Comparison of ENCODE assay signal across 19 cellular contexts in the genomic region with DNA sequence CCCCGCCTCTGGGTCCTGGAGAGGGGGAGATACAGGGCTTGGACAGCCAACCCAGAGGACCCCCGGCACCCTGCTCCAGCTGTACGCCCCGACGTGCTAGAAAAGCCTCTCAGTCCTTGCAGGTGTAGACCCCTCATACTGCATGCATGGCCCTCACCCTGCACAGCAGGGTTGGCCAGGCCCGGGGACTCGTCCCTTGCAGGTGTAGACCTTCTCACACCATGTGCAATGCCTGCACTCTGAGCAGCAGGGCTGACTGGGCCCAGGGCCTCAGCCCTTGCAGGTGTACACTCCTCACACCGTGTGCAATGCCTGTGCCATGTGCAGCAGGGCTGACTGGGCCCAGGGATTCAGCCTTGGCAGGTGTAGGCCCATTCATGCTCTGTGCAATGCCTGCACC. TPM values are rescaled to one million over a fixed set of nuclear protein-coding genes. Genes with fewer than 3 reads are reported as not detected.
DNase-seq lines count a peak whose midpoint lies in the region; ATAC-seq, FAIRE-seq and TF ChIP-seq lines count a peak whose summit lies in the region.
"Had no signal": no experiment of that assay in that cellular context is flagged by ENCODE, and none has a peak within 500 bp of the region (broad histone marks: within the 10 kb centered on the region; RNA-seq: fewer than 3 reads in every experiment).

No MANE protein-coding gene starts in this region.

- H3K18ac ChIP-seq in H1 (ENCODE audit: extremely low read depth, low read length): peak overlapping the region; percentile 48; the same call in 1 of the 2 replicates

- H3K4ac ChIP-seq in H1 (replicated peaks; ENCODE audit: insufficient read length, low read depth, low read length): no peak overlapping the region

- no peak overlapping the region for H3K56ac ChIP-seq in H1 (replicated peaks; ENCODE audit: insufficient read length, low read depth, low read length)

- CTCF ChIA-PET in H1 (lab: Charles Lee; ENCODE audit: partially characterized antibody): interaction anchor here (1.5 kb wide), 1 partner anchor 131 kb away, joined by 3 read pairs; no protein-coding TSS in a partner anchor

- no peak overlapping the region for H2AK5ac ChIP-seq in H1 (ENCODE audit: low read depth, low read length)

- H3K9me3 ChIP-seq in left ventricle myocardium inferior (replicated peaks): no peaks in the 10 kb centered on the region
- no peaks in the 10 kb centered on the region for H3K9me3 ChIP-seq in BE2C
- H3K9me3 ChIP-seq in H1 (ENCODE audit: insufficient read depth in 2 of 2, low read depth in 1 of 2, low read length in 1 of 2): no peaks in the 10 kb centered on the region
- H3K9me3 ChIP-seq in osteoblast (ENCODE audit: low read depth, low read length): no peaks in the 10 kb centered on the region
- H3K9me3 ChIP-seq: A549; BLaER1 treated with 17β-estradiol and CSF1 and Interleukin-3, amounts not matched to agents 10 nM and 100 nM; HAP-1 had no signal

- no peak for ATAC-seq in Right ventricle myocardium inferior
- ATAC-seq: A549; CD8-positive, alpha-beta T cell had no signal

- H3K27ac ChIP-seq in left ventricle myocardium inferior (replicated peaks): no peak overlapping the region
- H3K27ac ChIP-seq in H1 (ENCODE audit: low read depth, low read length): no peak overlapping the region
- no peak overlapping the region for H3K27ac ChIP-seq in osteoblast (ENCODE audit: low read depth, low read length)
- H3K27ac ChIP-seq: 22Rv1; A549; BLaER1 treated with 17β-estradiol and CSF1 and Interleukin-3, amounts not matched to agents 10 nM and 100 nM had no signal

- no peak for FAIRE-seq in H1 (lab: Jason Lieb, UNC)
- FAIRE-seq: A549, D721Med, G401.6, GM12891, GM19239 had no signal

- peaks cover 2% of the 10 kb centered on the region; the same call in 1 of the 2 replicates for H3K23me2 ChIP-seq in H1 (ENCODE audit: low read depth, low read length)

- no peak overlapping the region for H3K9ac ChIP-seq in H1 (replicated peaks in 1 of 4; ENCODE audit: extremely low read depth in 1 of 4, low read depth in 3 of 4, low read length in 3 of 4)
- H3K9ac ChIP-seq: BLaER1 treated with 17β-estradiol and CSF1 and Interleukin-3, amounts not matched to agents 10 nM and 100 nM had no signal

- WGBS in H1 (ENCODE audit: extremely low coverage in 1 of 2, insufficient coverage in 1 of 2, insufficient read length in 1 of 2, insufficient replicate concordance in 2 of 2, low coverage in 1 of 2, low lambda C conversion rate in 2 of 2, missing lambda C conversion rate in 1 of 2), 2 experiments: 81% methylated on average over 4 of the region's 8 CpGs; no CpG with 5 or more reads in 1 of the 2 experiments

- H3K4me3 ChIP-seq in left ventricle myocardium inferior (no peak overlapping the region), BE2C (ENCODE audit: low read depth, low read length) (no peak overlapping the region), H1 (ENCODE audit: extremely low read depth in 1 of 4, insufficient read depth in 2 of 4, low read depth in 3 of 4, low read length in 4 of 4) (no peak overlapping the region), osteoblast (ENCODE audit: insufficient read depth, low read length) (no peak overlapping the region)
- H3K4me3 ChIP-seq: A549; BLaER1 treated with 17β-estradiol and CSF1 and Interleukin-3, amounts not matched to agents 10 nM and 100 nM; HAP-1 had no signal

- 0 out of 2 replicates have a peak overlapping the region, but pooled peaks have one; percentile 4 for H2BK12ac ChIP-seq in H1 (ENCODE audit: low read depth, low read length)

- H4K20me1 ChIP-seq in H1 (replicated peaks in 1 of 2; ENCODE audit: control insufficient read depth in 1 of 2, insufficient read depth in 2 of 2, low read length in 2 of 2): peaks cover 0 to 3% of the 10 kb centered on the region in 2 experiments
- H4K20me1 ChIP-seq in osteoblast (ENCODE audit: insufficient read depth, low read length): no peaks in the 10 kb centered on the region

- H4K8ac ChIP-seq in H1 (ENCODE audit: extremely low read depth, insufficient read depth, low read length): no peak overlapping the region

- H2AFZ ChIP-seq in H1 (ENCODE audit: low read length) (no peak overlapping the region), osteoblast (ENCODE audit: low read length) (no peak overlapping the region)

- POLR2A ChIA-PET in H1 (lab: Charles Lee; ENCODE audit: partially characterized antibody): no interaction called here

- DNase-seq in Right ventricle myocardium inferior (ENCODE audit: missing footprints) (peak; percentile 60), left ventricle myocardium inferior (no peak), BE2C (peak; percentile 3), H1 (ENCODE audit: low read depth in 1 of 2, low spot score in 2 of 2) (no peak), osteoblast (ENCODE audit: insufficient read length, low spot score, missing footprints) (peak; percentile 81), NCI-H187 (lab: John Stamatoyannopoulos, UW) (no peak), cerebellum (ENCODE audit: low spot score) (no peak)
- DNase-seq: AML-193; CD8-positive, alpha-beta T cell; COR-L47 had no signal

- no peak for TF ChIP-seq RAD21 in H1 (IDR thresholded peaks at IDR 0.05 in 1 of 2, conservative IDR thresholded peaks at IDR 0.05 in 1 of 2; ENCODE audit: low read depth in 2 of 2, low read length in 2 of 2)

- no peak for TF ChIP-seq EP300 in H1 (IDR thresholded peaks at IDR 0.05; ENCODE audit: borderline replicate concordance in 1 of 2, low read depth in 2 of 2, low read length in 2 of 2)

- no peaks in the 10 kb centered on the region for H3K79me1 ChIP-seq in H1 (ENCODE audit: low read depth, low read length)

- intact Hi-C loops in Right ventricle myocardium inferior (cut with DNase I) (no loop called here), left ventricle myocardium inferior (cut with micrococcal nuclease) (no loop called here)

- no peak overlapping the region for H4K91ac ChIP-seq in H1 (replicated peaks; ENCODE audit: insufficient read length, low read length)

- no peak overlapping the region for H4K5ac ChIP-seq in H1 (ENCODE audit: insufficient read length, low read depth, low read length)

- no peak overlapping the region for H3K14ac ChIP-seq in H1 (ENCODE audit: insufficient read length)

- no peak overlapping the region for H3K4me2 ChIP-seq in H1 (ENCODE audit: insufficient read depth in 1 of 2, low read depth in 2 of 2, low read length in 2 of 2)
- H3K4me2 ChIP-seq in osteoblast (ENCODE audit: insufficient read depth, low read length): no peak overlapping the region
- H3K4me2 ChIP-seq: A549; BLaER1 treated with 17β-estradiol and CSF1 and Interleukin-3, amounts not matched to agents 10 nM and 100 nM had no signal

- no peaks in the 10 kb centered on the region; a peak in 1 of 4 replicates for H3K79me2 ChIP-seq in H1 (ENCODE audit: control insufficient read depth in 1 of 2, insufficient read depth in 2 of 2, low read length in 2 of 2)
- no peaks in the 10 kb centered on the region for H3K79me2 ChIP-seq in osteoblast (ENCODE audit: insufficient read depth, low read length)

- H3K36me3 ChIP-seq in left ventricle myocardium inferior (peaks cover 8% of the 10 kb centered on the region), BE2C (no peaks in the 10 kb centered on the region), H1 (ENCODE audit: control insufficient read depth in 2 of 4, insufficient read depth in 4 of 4, low read length in 3 of 4) (no peaks in the 10 kb centered on the region), osteoblast (ENCODE audit: insufficient read depth, low read length) (no peaks in the 10 kb centered on the region)
- H3K36me3 ChIP-seq: BLaER1 treated with 17β-estradiol and CSF1 and Interleukin-3, amounts not matched to agents 10 nM and 100 nM; HAP-1 had no signal

- H2BK5ac ChIP-seq in H1 (ENCODE audit: low read depth, low read length): no peak overlapping the region

- no peak for TF ChIP-seq POLR2A in H1 (IDR thresholded peaks at IDR 0.05; ENCODE audit: control extremely low read depth in 1 of 2, low read depth in 2 of 2, low read length in 2 of 2)

- no peak overlapping the region for H2BK120ac ChIP-seq in H1 (replicated peaks; ENCODE audit: low read depth, low read length)

- H3K27me3 ChIP-seq in left ventricle myocardium inferior (ENCODE audit: low read depth): no peaks in the 10 kb centered on the region
- no peaks in the 10 kb centered on the region for H3K27me3 ChIP-seq in BE2C
- H3K27me3 ChIP-seq in H1 (replicated peaks in 1 of 4; ENCODE audit: control insufficient read depth in 3 of 4, extremely low read depth in 1 of 4, insufficient read depth in 3 of 4, low read length in 3 of 4): no peaks in the 10 kb centered on the region; a peak in 1 of 7 replicates
- H3K27me3 ChIP-seq in osteoblast (ENCODE audit: insufficient read depth, low read length): no peaks in the 10 kb centered on the region
- H3K27me3 ChIP-seq: BLaER1 treated with 17β-estradiol and CSF1 and Interleukin-3, amounts not matched to agents 10 nM and 100 nM had no signal

- H3K4me1 ChIP-seq in left ventricle myocardium inferior (no peaks in the 10 kb centered on the region), BE2C (peaks cover 8% of the 10 kb centered on the region), H1 (replicated peaks in 1 of 4; ENCODE audit: control insufficient read depth in 3 of 4, insufficient read depth in 4 of 4, low read length in 3 of 4) (peaks cover 0 to 15% (median 8%) of the 10 kb centered on the region in 4 experiments; a peak in 5 of 7 replicates), osteoblast (ENCODE audit: insufficient read depth, low read length) (no peaks in the 10 kb centered on the region)
- H3K4me1 ChIP-seq: A549, HAP-1 had no signal

- no peak overlapping the region for H2BK20ac ChIP-seq in H1 (ENCODE audit: low read length)

- no peak overlapping the region for H2BK15ac ChIP-seq in H1 (ENCODE audit: low read length)

- TF ChIP-seq CTCF in left ventricle myocardium inferior (IDR thresholded peaks at IDR 0.05; ENCODE audit: borderline replicate concordance) (no peak), BE2C (IDR thresholded peaks at IDR 0.05; ENCODE audit: low read depth, low read length) (no peak), H1 (IDR thresholded peaks at IDR 0.05; ENCODE audit: control extremely low read depth in 1 of 3, insufficient read depth in 1 of 3, low read depth in 1 of 3, low read length in 3 of 3) (no peak), osteoblast (IDR thresholded peaks at IDR 0.05; ENCODE audit: extremely low read depth, low read depth, low read length) (no peak)

- no peak overlapping the region for H3K23ac ChIP-seq in H1 (ENCODE audit: insufficient read length)

RNA-seq across cellular contexts. Expression of a gene that starts 26.8 kb away (rescaled TPM):
- 0.73 TPM for total RNA-seq in Right ventricle myocardium inferior
- 4.8 TPM for total RNA-seq in left ventricle myocardium inferior
- polyA plus RNA-seq in BE2C (2012; ENCODE audit: insufficient read depth, insufficient read length, low read depth): not detected
- total RNA-seq in H1 (2021; fragmentation: NEBNext Ultra II Directional; extraction: Animal tissue kit (Norgen Biotek cat#: 25700)): 0.78 and 1.1 TPM in 2 replicates
- polyA plus RNA-seq in H1 (2011; rRNA removed): 1.5 and 2.2 TPM in 2 replicates
- 2.0 TPM for polyA plus RNA-seq in H1 (2011; cell fraction: cytosol; rRNA removed)
- 3.0 TPM for polyA plus RNA-seq in H1 (2011; cell fraction: nucleus; rRNA removed)
- 1.4 to 2.0 TPM (median 1.9 TPM) in 4 replicates for polyA plus RNA-seq in H1 (2012, experiment 1 of 2)
- 0.67 TPM for polyA plus RNA-seq in H1 (2012, experiment 2 of 2)
- 0.41 TPM for polyA plus RNA-seq in H1 (2013, experiment 1 of 2)
- polyA plus RNA-seq in H1 (2013, experiment 2 of 2): 0.50 TPM
- polyA minus RNA-seq in H1 (2011; rRNA and poly(A)+ RNA removed): 1.9 and 2.1 TPM in 2 replicates
- polyA minus RNA-seq in H1 (2011; cell fraction: cytosol; rRNA and poly(A)+ RNA removed): 0.95 TPM
- polyA minus RNA-seq in H1 (2011; cell fraction: nucleus; rRNA and poly(A)+ RNA removed): 1.2 TPM
- total RNA-seq in osteoblast: 0.36 and 0.88 TPM in 2 replicates
- 1.9 TPM for total RNA-seq in cerebellum
- total RNA-seq: CD8-positive, alpha-beta T cell; HT-29 had no signal

Comparison
In these comparisons a context has a peak if more than half of its experiments do, and no peak if none do; other contexts are left out.
1. DNase-seq: peak in Right ventricle myocardium inferior (single experiment), BE2C (single experiment) and osteoblast (single experiment); none in left ventricle myocardium inferior (single experiment), H1 (0 of 2), NCI-H187 (0 of 2) and cerebellum (single experiment).